ENCODE assay signal across 9 cellular contexts in the genomic region with DNA sequence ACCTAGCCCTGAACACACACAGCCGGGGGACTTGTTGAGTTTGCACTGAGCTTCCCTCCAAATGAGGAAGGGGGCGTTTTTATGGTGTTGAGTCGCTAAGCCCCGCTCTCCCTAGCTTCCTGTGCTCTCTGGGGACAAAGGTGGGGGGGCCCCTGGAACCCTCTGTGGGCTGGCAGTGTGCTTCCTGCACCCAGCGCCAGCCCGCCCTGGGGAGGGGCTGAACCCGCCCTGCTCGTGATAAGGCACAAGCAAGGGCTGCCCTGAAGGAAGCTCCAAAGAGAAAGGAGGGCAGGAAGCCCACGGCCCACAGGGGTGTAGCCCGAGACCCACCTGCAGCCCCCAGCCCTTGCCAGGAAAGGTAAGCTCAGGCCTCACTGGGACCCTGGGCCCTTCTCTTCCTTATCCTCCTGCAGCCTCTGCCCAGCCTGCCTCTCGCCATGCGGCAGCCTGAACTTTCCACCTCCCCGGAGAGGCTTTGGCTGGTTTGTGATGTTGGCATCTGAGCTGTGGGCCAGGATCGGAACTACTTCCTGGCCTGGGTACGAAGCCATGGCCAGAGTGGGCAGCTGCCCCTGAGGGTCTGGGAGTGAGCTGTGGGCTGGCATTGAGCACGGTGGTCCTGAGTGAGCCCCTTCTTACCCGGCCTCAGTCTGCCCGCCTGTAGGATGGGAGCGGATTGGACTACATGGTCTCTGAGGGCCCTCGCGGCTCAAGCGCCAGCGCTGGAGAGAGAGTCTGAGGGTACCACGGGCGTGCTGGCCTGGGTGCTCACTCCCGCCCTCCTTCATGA. TPM values are rescaled to one million over a fixed set of nuclear protein-coding genes. Genes with fewer than 3 reads are reported as not detected.
A peak's percentile ranks its signal among the peaks of the same experiment; 100 is the strongest.
DNase-seq lines count a peak whose midpoint lies in the region; FAIRE-seq and TF ChIP-seq lines count a peak whose summit lies in the region.
"Had no signal": no experiment of that assay in that cellular context is flagged by ENCODE, and none has a peak within 500 bp of the region (broad histone marks: within the 10 kb centered on the region; RNA-seq: fewer than 3 reads in every experiment).

TSS of gene FERMT3 (plus strand) at position 265 of the 790 bp plus-strand sequence. CDS start 644 bp downstream, outside the sequence.

- in situ Hi-C loops in brain microvascular endothelial cell (cut with HindIII; ENCODE audit: low pct_ligation_motif_present, low sequenced_read_pairs): no loop called here

- H3K27me3 Mint-ChIP-seq in HFFc6 (ENCODE audit: insufficient read depth): peaks cover 2% of the 10 kb centered on the region; the same call in 1 of the 2 replicates

- no TSS peak for BruUV-seq in A673 (replicated peaks; lab: Mats Ljungman, UMichigan)

- H3K9ac ChIP-seq in mucosa of stomach (ENCODE audit: low read length) (peak within 1 kb of the TSS; percentile 84), stomach smooth muscle (ENCODE audit: low read length in 2 of 2) (peak within 1 kb of the TSS; percentile 31 to 51)

- CTCF ChIA-PET in A673 (lab: Charles Lee): interaction anchor here (0.5 to 4.6 kb wide), 8 partner anchors 19 to 243 kb away, joined by 3 to 33 read pairs (median 5); partner anchors contain the start of genes CATSPERZ, ESRRA, NUDT22 and TRPT1

- H3K4me1 ChIP-seq in A673 (ENCODE audit: insufficient read depth, low read length, poor library complexity, severe bottlenecking): peaks cover 63% of the 10 kb centered on the region
- peaks cover 45% of the 10 kb centered on the region for H3K4me1 ChIP-seq in mucosa of stomach (ENCODE audit: control insufficient read depth, insufficient read depth, low read length)
- peaks cover 24% of the 10 kb centered on the region for H3K4me1 ChIP-seq in stomach smooth muscle (ENCODE audit: control insufficient read depth, insufficient read depth, low read length)

- peaks cover 42% of the 10 kb centered on the region for H3K36me3 ChIP-seq in A673 (ENCODE audit: insufficient read depth, low read length, poor library complexity, severe bottlenecking)
- peaks cover 39% of the 10 kb centered on the region for H3K36me3 ChIP-seq in brain microvascular endothelial cell (replicated peaks)
- H3K36me3 ChIP-seq in mucosa of stomach (ENCODE audit: control insufficient read depth, insufficient read depth, low read length): peaks cover 12% of the 10 kb centered on the region
- H3K36me3 ChIP-seq in stomach smooth muscle (ENCODE audit: control insufficient read depth in 2 of 2, insufficient read depth in 2 of 2, low read length in 2 of 2): peaks cover 23 to 30% of the 10 kb centered on the region in 2 donors

- peak within 1 kb of the TSS; percentile 34; the same call in 1 of the 2 replicates for H3K4me3 Mint-ChIP-seq in HFFc6

- DNase-seq in A673 (ENCODE audit: low spot score): peak; percentile 87
- no peak for DNase-seq in HFFc6
- DNase-seq in T-helper 9 cell: peak; percentile 52
- no peak for DNase-seq in brain microvascular endothelial cell
- no peak for DNase-seq in kidney tubule cell (ENCODE audit: low spot score)
- no peak for DNase-seq in urothelium cell line (ENCODE audit: low spot score)

- H3K9me3 ChIP-seq in A673 (ENCODE audit: low read depth, low read length, poor library complexity, severe bottlenecking) (no peaks in the 10 kb centered on the region), mucosa of stomach (ENCODE audit: control insufficient read depth, low read length) (no peaks in the 10 kb centered on the region), stomach smooth muscle (ENCODE audit: control insufficient read depth in 2 of 2, low read length in 2 of 2) (no peaks in the 10 kb centered on the region)

- H3K4me3 ChIP-seq in A673 (ENCODE audit: low read depth, low read length, poor library complexity, severe bottlenecking) (peak within 1 kb of the TSS; percentile 40), brain microvascular endothelial cell (ENCODE audit: low read depth, low read length) (no peak within 1 kb of the TSS), mucosa of stomach (ENCODE audit: low read length) (peak within 1 kb of the TSS; percentile 77), stomach smooth muscle (ENCODE audit: low read length in 2 of 2) (peak within 1 kb of the TSS; percentile 4 to 54)

- peaks cover 27% of the 10 kb centered on the region for H3K4me1 Mint-ChIP-seq in HFFc6 (ENCODE audit: low read depth)

- peaks cover 20% of the 10 kb centered on the region for H3K36me3 Mint-ChIP-seq in HFFc6 (ENCODE audit: low read depth)

- FAIRE-seq in urothelium cell line (lab: Jason Lieb, UNC): no peak

- TF ChIP-seq CTCF in A673 (conservative IDR thresholded peaks at IDR 0.05; ENCODE audit: low read depth, low read length) (0 out of 2 replicates have a peak, but pooled peaks have one; percentile 23), HFFc6 (IDR thresholded peaks at IDR 0.05) (no peak), brain microvascular endothelial cell (IDR thresholded peaks at IDR 0.05; ENCODE audit: low read depth, low read length, missing control alignments) (no peak)

- H3K27ac ChIP-seq in A673 (ENCODE audit: low read depth, low read length, poor library complexity, severe bottlenecking) (peak within 1 kb of the TSS; percentile 93), brain microvascular endothelial cell (peak within 1 kb of the TSS; percentile 83), stomach smooth muscle (ENCODE audit: low read length) (peak within 1 kb of the TSS; percentile 64)
- H3K27ac ChIP-seq: epithelial cell of prostate had no signal

- POLR2A ChIA-PET in A673 (lab: Charles Lee; ENCODE audit: low non-redundant PET): interaction anchor here (1.8 to 2.4 kb wide), 2 partner anchors 21 kb away, joined by 5 to 6 read pairs; partner anchors contain the start of gene STIP1

- H3K9me3 Mint-ChIP-seq in HFFc6: no peaks in the 10 kb centered on the region

- intact Hi-C loops in A673 (cut with micrococcal nuclease; ENCODE audit: unreplicated experiment): loop anchor here (5.0 kb wide), 1 partner anchor 41 kb away; the partner anchor contains the start of gene PPP1R14B

- H3K27ac Mint-ChIP-seq in HFFc6: peak within 1 kb of the TSS; percentile 87

- no peaks in the 10 kb centered on the region for H3K27me3 ChIP-seq in A673 (replicated peaks; ENCODE audit: insufficient read depth, low read depth, low read length, poor library complexity)
- no peaks in the 10 kb centered on the region for H3K27me3 ChIP-seq in brain microvascular endothelial cell (replicated peaks)
- H3K27me3 ChIP-seq in mucosa of stomach (ENCODE audit: control insufficient read depth, insufficient read depth, low read length): no peaks in the 10 kb centered on the region
- no peaks in the 10 kb centered on the region for H3K27me3 ChIP-seq in stomach smooth muscle (ENCODE audit: control insufficient read depth in 1 of 2, insufficient read depth in 2 of 2, low read length in 2 of 2)

RNA-seq across cellular contexts. Expression of gene FERMT3, which starts in this region (rescaled TPM):
- total RNA-seq in A673 (2021): 99.3 and 99.4 TPM in 2 replicates
- 1 to 10 TPM; 1.2 to 2.8 (median 1.7) TPM for total RNA-seq in HFFc6 (2021; fragmentation: NEBNext Ultra II Directional; extraction: Animal tissue kit (Norgen Biotek cat#: 25700))

Comparison
In these comparisons a context has a peak if more than half of its experiments do, and no peak if none do; other contexts are left out.
1. RNA of gene FERMT3 (total RNA-seq): 99.3 to 99.4 TPM in A673; 1.2 to 2.8 TPM in HFFc6; every median in the first group is over 10 times any median in the second.
2. DNase-seq: peak in A673 (single experiment) and T-helper 9 cell (single experiment); none in HFFc6 (single experiment), brain microvascular endothelial cell (single experiment), kidney tubule cell (single experiment) and urothelium cell line (single experiment).
3. Peak in every context shown above with its lines, with median percentiles within 50 percentile points of each other: H3K27ac ChIP-seq.